ENCODE assay signal across 6 cellular contexts in genomic region chr17:8253801-8254200, GRCh38. TPM values are rescaled to one million over a fixed set of nuclear protein-coding genes. Genes with fewer than 3 reads are reported as not detected.
DNase-seq lines count a peak whose midpoint lies in the region; ATAC-seq and TF ChIP-seq lines count a peak whose summit lies in the region.
"Had no signal": no experiment of that assay in that cellular context is flagged by ENCODE, and none has a peak within 500 bp of the region (broad histone marks: within the 10 kb centered on the region; RNA-seq: fewer than 3 reads in every experiment).

No MANE protein-coding gene starts in this region.

- peaks cover 29% of the 10 kb centered on the region for H3K79me2 ChIP-seq in Loucy (ENCODE audit: insufficient read depth, low read length)

- intact Hi-C loops in prostate gland (cut with DNase I) = no loop called here

- H3K27me3 ChIP-seq in Loucy (ENCODE audit: insufficient read depth, low read length, poor library complexity, severe bottlenecking) (no peaks in the 10 kb centered on the region), prostate gland (replicated peaks; ENCODE audit: insufficient read depth) (no peaks in the 10 kb centered on the region), foreskin keratinocyte (no peaks in the 10 kb centered on the region)

- no peak overlapping the region for H3K4me3 ChIP-seq in Loucy (ENCODE audit: low read length, poor library complexity, severe bottlenecking)
- no peak overlapping the region for H3K4me3 ChIP-seq in prostate gland

- ATAC-seq in foreskin keratinocyte = no peak
- ATAC-seq in HG03097 (IDR thresholded peaks at IDR 0.05; ENCODE audit: low FRiP score, unreplicated experiment) = no peak

- H3K9me2 ChIP-seq in Loucy (replicated peaks; ENCODE audit: low read depth, low read length) = no peaks in the 10 kb centered on the region

- no peak overlapping the region for H3K4me2 ChIP-seq in Loucy (ENCODE audit: low read depth, low read length, poor library complexity, severe bottlenecking)

- H3K36me3 ChIP-seq in Loucy (ENCODE audit: insufficient read depth, low read length) (peaks cover 34% of the 10 kb centered on the region; the same call in 1 of the 2 replicates), prostate gland (no peaks in the 10 kb centered on the region)

- H3K27ac ChIP-seq in prostate gland (no peak overlapping the region), foreskin keratinocyte (no peak overlapping the region)

- H3K4me1 ChIP-seq in Loucy (ENCODE audit: insufficient read depth, low read length, poor library complexity, severe bottlenecking) (peaks cover 17% of the 10 kb centered on the region), prostate gland (replicated peaks) (no peaks in the 10 kb centered on the region), foreskin keratinocyte (peaks cover 9% of the 10 kb centered on the region)

- H3K9me3 ChIP-seq in Loucy (ENCODE audit: insufficient read depth, low read depth, low read length) (no peaks in the 10 kb centered on the region), prostate gland (no peaks in the 10 kb centered on the region)

- H2AFZ ChIP-seq in Loucy (ENCODE audit: low read length) = no peak overlapping the region

- WGBS in prostate gland = 43% methylated on average over 8 of the region's 8 CpGs

- TF ChIP-seq POLR2A in prostate gland (IDR thresholded peaks at IDR 0.05) = no peak

- TF ChIP-seq CTCF in Loucy (conservative IDR thresholded peaks at IDR 0.05; ENCODE audit: low read length) (peak; percentile 49), prostate gland (IDR thresholded peaks at IDR 0.05) (peak in 3 of 4 experiments; percentile 33 to 36 (median 33)), foreskin keratinocyte (conservative IDR thresholded peaks at IDR 0.05) (no peak)

- no peak overlapping the region for H3K9ac ChIP-seq in Loucy (ENCODE audit: low read depth, low read length, poor library complexity, severe bottlenecking)

- peaks cover 5% of the 10 kb centered on the region for H4K20me1 ChIP-seq in Loucy (ENCODE audit: insufficient read depth, low read length, poor library complexity, severe bottlenecking)

- DNase-seq in dermis blood vessel endothelial cell = peak; percentile 66
- peak; percentile 42 for DNase-seq in prostate gland (ENCODE audit: low spot score)
- no peak for DNase-seq in foreskin keratinocyte
- DNase-seq: stimulated activated CD4-positive, alpha-beta T cell treated with anti-CD3 and anti-CD28 coated beads, Interleukin-2, amount 100 ng/mL, for 48 hours had no signal

- peaks cover 2% of the 10 kb centered on the region; the same call in 1 of the 2 replicates for H3F3A ChIP-seq in Loucy (ENCODE audit: low read depth)

RNA-seq across cellular contexts. Expression of gene PFAS, which starts 4.7 kb away (rescaled TPM):
- total RNA-seq in dermis blood vessel endothelial cell (21.8 and 42.3 TPM in 2 replicates), prostate gland (10 to 100 TPM; 17.0 to 29.0 TPM), foreskin keratinocyte (31.6 and 33.9 TPM in 2 replicates)
- polyA plus RNA-seq in foreskin keratinocyte = 14.1 and 16.6 TPM in 2 replicates

RNA-seq across cellular contexts. Expression of gene CTC1, which starts 5.9 kb away (rescaled TPM):
- 8.2 and 9.0 TPM in 2 replicates for total RNA-seq in dermis blood vessel endothelial cell
- 10 to 100 TPM; 20.1 to 31.7 TPM for total RNA-seq in prostate gland
- total RNA-seq in foreskin keratinocyte = 11.2 and 12.1 TPM in 2 replicates
- 12.8 and 13.0 TPM in 2 replicates for polyA plus RNA-seq in foreskin keratinocyte

RNA-seq across cellular contexts. Expression of gene RANGRF, which starts 34.7 kb away (rescaled TPM):
- total RNA-seq in dermis blood vessel endothelial cell (9.5 and 13.4 TPM in 2 replicates), prostate gland (10 to 100 TPM; 29.5 to 30.1 TPM), foreskin keratinocyte (20.9 and 30.2 TPM in 2 replicates)
- 61.8 and 67.9 TPM in 2 replicates for polyA plus RNA-seq in foreskin keratinocyte

RNA-seq across cellular contexts. Expression of gene SLC25A35, which starts 41.4 kb away (rescaled TPM):
- total RNA-seq in dermis blood vessel endothelial cell (0.51 and 0.84 TPM in 2 replicates), prostate gland (1 to 10 TPM; 4.5 to 5.2 TPM), foreskin keratinocyte (1.4 and 1.8 TPM in 2 replicates)
- 2.7 and 2.8 TPM in 2 replicates for polyA plus RNA-seq in foreskin keratinocyte

RNA-seq across cellular contexts. Expression of gene AURKB, which starts 43.4 kb away (rescaled TPM):
- 15.3 and 58.0 TPM in 2 replicates for total RNA-seq in dermis blood vessel endothelial cell
- 1 to 10 TPM; 2.1 to 6.6 TPM for total RNA-seq in prostate gland
- total RNA-seq in foreskin keratinocyte = 78.7 and 102 TPM in 2 replicates
- polyA plus RNA-seq in foreskin keratinocyte = 96.4 and 131 TPM in 2 replicates

Comparison
In these comparisons a context has a peak if more than half of its experiments do, and no peak if none do; other contexts are left out.
1. DNase-seq: peak in dermis blood vessel endothelial cell (single experiment) and prostate gland (single experiment); none in foreskin keratinocyte (0 of 2).